Comparison of ENCODE assay signal across 1 cellular context in the genomic region with DNA sequence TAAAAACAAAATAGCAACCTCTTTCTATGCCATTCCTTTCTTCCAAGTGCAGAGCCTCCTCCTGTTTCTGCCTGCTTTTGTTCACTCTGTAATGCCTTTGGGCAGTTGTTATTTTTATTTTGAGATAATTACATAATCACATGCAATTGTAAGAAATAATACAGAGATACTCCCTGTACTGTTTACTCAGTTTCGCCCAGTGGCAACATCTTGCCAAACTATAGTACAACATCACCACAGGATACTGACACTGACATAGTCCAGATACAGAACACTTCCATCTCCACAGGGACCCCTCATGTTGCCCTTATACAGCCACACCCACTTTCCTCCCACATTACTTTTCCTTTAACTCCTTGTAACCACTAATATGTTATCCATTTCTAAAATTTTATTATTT.
TF ChIP-seq lines count a peak whose summit lies in the region.

No MANE protein-coding gene starts in this region.

TF ChIP-seq in HepG2, 621 proteins besides CTCF, POLR2A, EP300 and RAD21:
- TF ChIP-seq ZNF232 (CRISPR knock-in tag; IDR thresholded peaks at IDR 0.05; ENCODE audit: borderline replicate concordance), result 0 out of 2 replicates have a peak, but pooled peaks have one; percentile 44
- no peak for TF ChIP-seq CCAR2 (optimal IDR thresholded peaks at IDR 0.05; ENCODE audit: low read depth, low read length)
